ENCODE assay signal across 8 cellular contexts in the genomic region with DNA sequence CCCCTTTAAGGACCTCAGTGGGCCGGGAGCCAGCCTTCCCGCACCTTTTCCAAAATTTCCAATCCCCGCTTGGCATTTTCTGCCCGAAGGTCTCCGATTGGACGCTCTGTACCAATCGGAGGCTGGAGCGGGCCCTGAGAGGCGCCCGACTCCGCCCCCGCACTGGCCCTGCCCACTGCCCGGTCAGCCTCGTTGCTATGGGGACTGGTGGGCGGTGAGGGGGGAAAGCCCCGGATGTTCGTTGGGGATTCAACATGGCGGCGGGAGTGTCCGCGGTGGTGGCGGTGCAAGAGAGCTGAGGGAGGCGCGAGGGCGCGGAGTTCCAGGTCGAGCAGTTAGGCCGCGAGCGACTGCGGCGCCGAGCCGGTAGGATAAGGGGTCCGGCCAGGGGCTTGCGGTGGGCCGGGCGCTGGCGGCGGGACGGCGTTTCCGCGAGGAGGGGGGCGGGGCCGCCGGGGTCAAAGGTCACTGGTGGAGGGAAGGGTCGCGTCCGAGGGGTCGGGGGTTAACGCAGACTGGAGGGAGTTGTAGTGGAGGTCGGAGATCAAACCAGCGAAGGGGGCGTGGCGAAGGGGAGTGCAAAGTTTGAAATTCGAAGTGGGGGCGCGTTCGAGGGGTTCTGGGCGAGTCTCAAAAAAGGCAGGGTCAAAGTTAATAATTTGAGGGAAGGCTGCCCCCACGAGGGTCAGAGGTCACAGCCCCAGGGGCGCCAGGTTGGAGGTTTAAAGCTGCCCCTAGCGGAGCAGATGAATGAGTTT. TPM values are rescaled to one million over a fixed set of nuclear protein-coding genes. Genes with fewer than 3 reads are reported as not detected.
DNase-seq lines count a peak whose midpoint lies in the region; ATAC-seq lines count a peak whose summit lies in the region.

A gene (plus strand): TSS at position 233 of the 758 bp plus-strand sequence. CDS start 43,768 bp downstream, outside the sequence.

- ATAC-seq in GM19351 (IDR thresholded peaks at IDR 0.05; ENCODE audit: unreplicated experiment) (peak; percentile 96), HG03521 (IDR thresholded peaks at IDR 0.05; ENCODE audit: unreplicated experiment) (peak; percentile 96), left lobe of liver (peak; percentile 86)

- peak within 1 kb of the TSS; percentile 50 to 90 (median 84); a peak in 21 of 22 replicates for H3K27ac ChIP-seq in BLaER1 treated with 17β-estradiol and CSF1 and Interleukin-3, amounts not matched to agents 10 nM and 100 nM

- no peaks in the 10 kb centered on the region for H3K9me3 ChIP-seq in BLaER1 treated with 17β-estradiol and CSF1 and Interleukin-3, amounts not matched to agents 10 nM and 100 nM (replicated peaks in 1 of 11)

- peaks cover 0 to 42% (median 34%) of the 10 kb centered on the region in 11 experiments; a peak in 20 of 22 replicates for H4K20me1 ChIP-seq in BLaER1 treated with 17β-estradiol and CSF1 and Interleukin-3, amounts not matched to agents 10 nM and 100 nM

- no peaks in the 10 kb centered on the region for H3K36me3 ChIP-seq in BLaER1 treated with 17β-estradiol and CSF1 and Interleukin-3, amounts not matched to agents 10 nM and 100 nM

- peak; percentile 99 for DNase-seq in NCI-H748 treated with DMSO at 0.1 percent for 48 hours (lab: John Stamatoyannopoulos, UW)
- peak; percentile 96 to 98 for DNase-seq in activated CD4-positive, alpha-beta T cell treated with anti-CD3 and anti-CD28 coated beads, Interleukin-2, amount 50 U/mL, for 24 hours (ENCODE audit: low read depth in 1 of 2, low spot score in 1 of 2)
- peak; percentile 97 for DNase-seq in dedifferentiated amniotic fluid mesenchymal stem cell (ENCODE audit: extremely low spot score)
- DNase-seq in left lobe of liver (ENCODE audit: low spot score): peak; percentile 98
- DNase-seq in stimulated activated CD4-positive, alpha-beta T cell treated with anti-CD3 and anti-CD28 coated beads, Interleukin-2, amount 100 ng/mL, for 4 hours (ENCODE audit: low read depth): peak; percentile 90

- H3K27me3 ChIP-seq in BLaER1 treated with 17β-estradiol and CSF1 and Interleukin-3, amounts not matched to agents 10 nM and 100 nM: no peaks in the 10 kb centered on the region

- H3K9ac ChIP-seq in BLaER1 treated with 17β-estradiol and CSF1 and Interleukin-3, amounts not matched to agents 10 nM and 100 nM: peak within 1 kb of the TSS; percentile 82 to 90 (median 86)

- peak within 1 kb of the TSS; percentile 91 to 99 (median 96) for H3K4me2 ChIP-seq in BLaER1 treated with 17β-estradiol and CSF1 and Interleukin-3, amounts not matched to agents 10 nM and 100 nM

- H3K4me1 ChIP-seq in BLaER1 treated with 17β-estradiol and CSF1 and Interleukin-3, amounts not matched to agents 10 nM and 100 nM: peaks cover 20 to 64% (median 53%) of the 10 kb centered on the region in 10 experiments

- H3K4me3 ChIP-seq in BLaER1 treated with 17β-estradiol and CSF1 and Interleukin-3, amounts not matched to agents 10 nM and 100 nM: peak within 1 kb of the TSS; percentile 69 to 96 (median 79)

RNA-seq across cellular contexts. Expression of the gene that starts here (rescaled TPM):
- 19.4 TPM for total RNA-seq in left lobe of liver

Comparison
In these comparisons a context has a peak if more than half of its experiments do, and no peak if none do; other contexts are left out.
1. Peak in every context shown above with its lines: DNase-seq, ATAC-seq, H3K4me3 ChIP-seq and H3K27ac ChIP-seq.